ENCODE assay signal across 11 cellular contexts in the genomic region with DNA sequence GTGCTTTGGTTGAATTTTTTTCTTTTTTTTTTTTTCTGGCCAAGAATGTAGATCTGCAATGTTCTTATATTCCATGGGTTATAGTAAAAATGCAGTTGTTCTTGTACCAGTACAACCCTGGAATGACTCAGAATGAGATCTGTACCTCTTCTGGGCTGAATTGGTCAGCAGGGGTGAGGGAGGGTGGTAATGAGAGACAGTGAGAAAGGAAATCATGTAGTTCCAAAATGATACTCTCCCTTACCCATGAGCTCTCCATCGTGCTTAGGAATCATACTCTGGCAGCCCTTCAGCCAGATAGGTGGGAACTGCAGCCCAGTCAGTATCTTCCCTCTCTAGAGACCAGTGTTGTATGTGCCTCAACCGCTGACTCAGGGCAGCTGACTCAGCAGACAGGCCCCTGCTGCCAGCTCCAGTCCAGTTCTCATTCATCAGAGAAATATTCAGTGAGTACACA. TPM values are rescaled to one million over a fixed set of nuclear protein-coding genes. Genes with fewer than 3 reads are reported as not detected.
DNase-seq lines count a peak whose midpoint lies in the region; ATAC-seq and TF ChIP-seq lines count a peak whose summit lies in the region.
"Had no signal": no experiment of that assay in that cellular context is flagged by ENCODE, and none has a peak within 500 bp of the region (broad histone marks: within the 10 kb centered on the region; RNA-seq: fewer than 3 reads in every experiment).

No MANE protein-coding gene starts in this region.

- DNase-seq in AG04449 (ENCODE audit: low read depth, low spot score): peak; percentile 91
- peak; percentile 97 for DNase-seq in HT1080 (ENCODE audit: low read depth)
- DNase-seq in choroid plexus epithelial cell (ENCODE audit: low read depth): peak; percentile 96
- DNase-seq in mesenchymal stem cell: peak; percentile 92
- DNase-seq in COR-L47 (lab: John Stamatoyannopoulos, UW): no peak
- DNase-seq in SHP77 (lab: John Stamatoyannopoulos, UW): no peak

- peak overlapping the region; percentile 1 for H3K27ac ChIP-seq in mesenchymal stem cell (ENCODE audit: low read length, poor library complexity, severe bottlenecking)
- H3K27ac ChIP-seq: KMS-11 had no signal

- no peak overlapping the region for H3K23ac ChIP-seq in mesenchymal stem cell (ENCODE audit: low read length in 2 of 2)

- H2AFZ ChIP-seq in mesenchymal stem cell (ENCODE audit: low read depth, low read length): no peak overlapping the region

- no peaks in the 10 kb centered on the region for H3K9me3 ChIP-seq in mesenchymal stem cell (ENCODE audit: control insufficient read depth, low read length)
- H3K9me3 ChIP-seq: HAP-1 had no signal

- H3K14ac ChIP-seq in mesenchymal stem cell (ENCODE audit: low read length in 2 of 2): no peak overlapping the region

- H2AK5ac ChIP-seq in mesenchymal stem cell (ENCODE audit: low read length, severe bottlenecking): no peak overlapping the region

- no peak overlapping the region for H2BK12ac ChIP-seq in mesenchymal stem cell (ENCODE audit: low read length in 2 of 2)

- no peak overlapping the region for H4K8ac ChIP-seq in mesenchymal stem cell (ENCODE audit: low read length)

- H3K4ac ChIP-seq in mesenchymal stem cell (ENCODE audit: low read depth in 1 of 2, low read length in 2 of 2): no peak overlapping the region

- TF ChIP-seq CTCF in AG04449 (IDR thresholded peaks at IDR 0.05; ENCODE audit: insufficient read depth, low read length, missing control alignments) (no peak), choroid plexus epithelial cell (conservative IDR thresholded peaks at IDR 0.05; ENCODE audit: low read depth, low read length) (no peak)

- H3K4me3 ChIP-seq in AG04449 (ENCODE audit: low read depth, low read length) (peak overlapping the region; percentile 16; the same call in 1 of the 2 replicates), choroid plexus epithelial cell (ENCODE audit: low read depth, low read length) (no peak overlapping the region), mesenchymal stem cell (ENCODE audit: insufficient read depth in 1 of 2, low read depth in 1 of 2, low read length in 2 of 2) (peak overlapping the region in 1 of 2 experiments; percentile 34)
- H3K4me3 ChIP-seq: HAP-1, skin epidermis had no signal

- no peaks in the 10 kb centered on the region for H3K36me3 ChIP-seq in mesenchymal stem cell (ENCODE audit: control insufficient read depth in 1 of 2, insufficient read depth in 2 of 2, low read depth in 1 of 2, low read length in 2 of 2)
- H3K36me3 ChIP-seq: HAP-1 had no signal

- H2BK120ac ChIP-seq in mesenchymal stem cell (ENCODE audit: low read depth, low read length): no peak overlapping the region

- CTCF ChIA-PET in AG04449 (lab: Yijun Ruan, JAX): interaction anchor here (1.0 to 8.2 kb wide), 7 partner anchors 9 to 224 kb away, joined by 3 to 109 read pairs (median 6); no protein-coding TSS in a partner anchor

- no peak overlapping the region for H4K91ac ChIP-seq in mesenchymal stem cell (ENCODE audit: low read length)

- no peak overlapping the region for H3K4me2 ChIP-seq in mesenchymal stem cell (ENCODE audit: low read length, poor library complexity, severe bottlenecking)
- H3K4me2 ChIP-seq: KMS-11 had no signal

- no peak overlapping the region for H3K18ac ChIP-seq in mesenchymal stem cell (ENCODE audit: low read depth in 1 of 2, low read length in 2 of 2)

- peak overlapping the region; percentile 13 for H2BK15ac ChIP-seq in mesenchymal stem cell (ENCODE audit: low read depth, poor library complexity, severe bottlenecking)

- peaks cover 7% of the 10 kb centered on the region for H3K4me1 ChIP-seq in mesenchymal stem cell (ENCODE audit: control insufficient read depth, insufficient read depth, low read depth, low read length)

- no peaks in the 10 kb centered on the region for H3K79me1 ChIP-seq in mesenchymal stem cell (replicated peaks; ENCODE audit: low read length, poor library complexity, severe bottlenecking)

- no peak overlapping the region for H2BK5ac ChIP-seq in mesenchymal stem cell (ENCODE audit: low read depth, low read length, poor library complexity, severe bottlenecking)

- ATAC-seq in GM21390 (IDR thresholded peaks at IDR 0.05; ENCODE audit: unreplicated experiment) (no peak), GM21576 (IDR thresholded peaks at IDR 0.05; ENCODE audit: unreplicated experiment) (no peak)

- H3K27me3 ChIP-seq in mesenchymal stem cell (ENCODE audit: control insufficient read depth in 1 of 2, insufficient read depth in 1 of 2, low read length in 2 of 2): no peaks in the 10 kb centered on the region

- H3K9ac ChIP-seq in mesenchymal stem cell (ENCODE audit: low read length): peak overlapping the region; percentile 70
- H3K9ac ChIP-seq: KMS-11 had no signal

- POLR2A ChIA-PET in AG04449 (lab: Yijun Ruan, JAX): interaction anchor here (0.6 to 1.3 kb wide), 4 partner anchors 11 to 775 kb away, joined by 3 read pairs; no protein-coding TSS in a partner anchor

- 11% methylated on average over 1 of the region's 2 CpGs for WGBS in mesenchymal stem cell

RNA-seq across cellular contexts. Expression of a gene that starts 2.1 kb away (rescaled TPM):
- total RNA-seq in HT1080 (2014; rRNA removed; shearing (Covaris generic)): 13.2 and 13.3 TPM in 2 replicates
- polyA plus RNA-seq in HT1080 (2015; cell fraction: cytosol; rRNA removed): 13.7 and 18.0 TPM in 2 replicates
- polyA plus RNA-seq in HT1080 (2015; cell fraction: nucleus; rRNA removed): 13.0 and 14.1 TPM in 2 replicates
- polyA plus RNA-seq in mesenchymal stem cell (2013, experiment 1 of 2): 19.0 TPM
- polyA plus RNA-seq in mesenchymal stem cell (2013, experiment 2 of 2): 18.8 TPM

Comparison
In these comparisons a context has a peak if more than half of its experiments do, and no peak if none do; other contexts are left out.
1. DNase-seq: peak in AG04449 (single experiment), HT1080 (single experiment), choroid plexus epithelial cell (single experiment) and mesenchymal stem cell (single experiment); none in COR-L47 (single experiment) and SHP77 (0 of 2).